In the genomic region with DNA sequence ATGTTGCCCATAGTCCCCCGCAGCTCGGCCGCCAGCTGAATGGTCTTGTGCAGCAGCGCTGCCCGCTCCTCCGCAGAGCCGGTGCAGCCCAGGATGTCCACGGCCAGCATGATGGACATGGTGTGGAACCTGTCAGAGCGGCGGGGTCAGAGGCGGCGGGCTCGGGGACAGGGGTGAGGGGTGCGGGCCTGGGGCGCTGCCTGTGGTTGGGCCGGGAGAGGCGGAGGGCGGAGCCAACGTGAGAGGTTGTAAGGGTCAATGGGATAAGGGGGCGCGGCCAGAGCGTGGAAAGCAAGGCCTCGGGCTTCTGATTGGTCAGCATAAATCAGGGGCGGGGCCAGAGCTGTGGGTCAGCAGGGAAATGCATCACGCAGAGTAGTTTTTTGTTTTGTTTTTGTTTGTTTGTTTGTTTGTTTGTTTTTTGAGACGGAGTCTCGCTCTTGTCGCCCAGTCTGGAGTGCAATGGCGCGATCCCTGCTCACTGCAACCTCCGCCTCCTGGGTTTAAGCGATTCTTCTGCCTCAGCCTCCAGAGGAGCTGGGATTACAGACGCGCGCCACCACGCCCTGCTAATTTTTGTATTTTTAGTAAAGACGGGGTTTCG, we compare ENCODE assay signal across 10 cellular contexts. TPM values are rescaled to one million over a fixed set of nuclear protein-coding genes. Genes with fewer than 3 reads are reported as not detected.
DNase-seq lines count a peak whose midpoint lies in the region; ATAC-seq, FAIRE-seq and TF ChIP-seq lines count a peak whose summit lies in the region.
"Had no signal": no experiment of that assay in that cellular context is flagged by ENCODE, and none has a peak within 500 bp of the region (broad histone marks: within the 10 kb centered on the region; RNA-seq: fewer than 3 reads in every experiment).

No MANE protein-coding gene starts in this region.

- H3K4me3 Mint-ChIP-seq in astrocyte (ENCODE audit: unreplicated experiment), result peak overlapping the region; percentile 79
- H3K4me3 Mint-ChIP-seq: stimulated activated naive CD8-positive, alpha-beta T cell treated with anti-CD3 and anti-CD28 coated beads, Interleukin-15, Interleukin-2, amounts not matched to agents 100 ng/mL and 50 ng/mL, for 24 hours had no signal

- H3K79me2 ChIP-seq in astrocyte (ENCODE audit: insufficient read depth, low read length), result no peaks in the 10 kb centered on the region
- H3K79me2 ChIP-seq in trophoblast cell (ENCODE audit: control insufficient read depth, insufficient read depth, low read length, poor library complexity), result no peaks in the 10 kb centered on the region
- H3K79me2 ChIP-seq in OCI-LY7 (ENCODE audit: insufficient read depth, low read depth, low read length), result no peaks in the 10 kb centered on the region

- peaks cover 8% of the 10 kb centered on the region for H3K27me3 Mint-ChIP-seq in astrocyte (ENCODE audit: low read depth, unreplicated experiment)
- H3K27me3 Mint-ChIP-seq: stimulated activated naive CD8-positive, alpha-beta T cell treated with anti-CD3 and anti-CD28 coated beads, Interleukin-15, Interleukin-2, amounts not matched to agents 100 ng/mL and 50 ng/mL, for 24 hours had no signal

- H3K9me3 Mint-ChIP-seq in astrocyte (ENCODE audit: unreplicated experiment), result no peaks in the 10 kb centered on the region
- H3K9me3 Mint-ChIP-seq: stimulated activated naive CD8-positive, alpha-beta T cell treated with anti-CD3 and anti-CD28 coated beads, Interleukin-15, Interleukin-2, amounts not matched to agents 100 ng/mL and 50 ng/mL, for 24 hours had no signal

- H3K23ac ChIP-seq in trophoblast cell (ENCODE audit: low read length), result no peak overlapping the region

- H4K20me1 ChIP-seq in astrocyte (ENCODE audit: insufficient read depth, low read length), result no peaks in the 10 kb centered on the region
- no peaks in the 10 kb centered on the region for H4K20me1 ChIP-seq in OCI-LY7 (ENCODE audit: insufficient read depth, low read length)

- peaks cover 3% of the 10 kb centered on the region for H3K79me1 ChIP-seq in trophoblast cell (ENCODE audit: low read length)

- H3K4me1 Mint-ChIP-seq in astrocyte (ENCODE audit: low read depth, unreplicated experiment), result peaks cover 3% of the 10 kb centered on the region

- no peak for FAIRE-seq in astrocyte (lab: Jason Lieb, UNC)

- ATAC-seq in HG03439 (IDR thresholded peaks at IDR 0.05; ENCODE audit: unreplicated experiment) (no peak), GM18517 (IDR thresholded peaks at IDR 0.05; ENCODE audit: unreplicated experiment) (no peak)

- H3K27ac ChIP-seq in astrocyte (ENCODE audit: low read depth, low read length), result no peak overlapping the region
- no peak overlapping the region for H3K27ac ChIP-seq in trophoblast cell (ENCODE audit: low read depth, low read length)
- H3K27ac ChIP-seq in OCI-LY7 (ENCODE audit: low read depth, low read length, poor library complexity, severe bottlenecking), result no peak overlapping the region

- no peak overlapping the region for H3K14ac ChIP-seq in trophoblast cell (ENCODE audit: low read length)

- H3K4me3 ChIP-seq in astrocyte (ENCODE audit: insufficient read depth, low read depth, low read length) (peak overlapping the region; percentile 36), trophoblast cell (ENCODE audit: low read depth, low read length) (no peak overlapping the region), OCI-LY7 (ENCODE audit: low read depth, low read length, poor library complexity, severe bottlenecking) (no peak overlapping the region)

- CTCF ChIA-PET in OCI-LY7 (lab: Charles Lee; ENCODE audit: unreplicated experiment), result no interaction called here

- no peak overlapping the region for H2BK120ac ChIP-seq in trophoblast cell (ENCODE audit: insufficient read depth, low read length, poor library complexity)

- H2AK5ac ChIP-seq in trophoblast cell (ENCODE audit: low read length), result no peak overlapping the region

- POLR2A ChIA-PET in OCI-LY7 (lab: Charles Lee), result no interaction called here

- H3K4me2 ChIP-seq in astrocyte (ENCODE audit: low read length), result peak overlapping the region; percentile 80
- peak overlapping the region; percentile 35 for H3K4me2 ChIP-seq in trophoblast cell (ENCODE audit: low read length)
- no peak overlapping the region for H3K4me2 ChIP-seq in OCI-LY7 (ENCODE audit: low read length)

- no TSS peak for BruUV-seq in OCI-LY7 (replicated peaks; lab: Mats Ljungman, UMichigan)

- H3K18ac ChIP-seq in trophoblast cell (ENCODE audit: low read length), result no peak overlapping the region

- no peaks in the 10 kb centered on the region for H3K27me3 ChIP-seq in astrocyte (ENCODE audit: insufficient read depth, low read length)
- no peaks in the 10 kb centered on the region for H3K27me3 ChIP-seq in trophoblast cell (ENCODE audit: insufficient read depth, low read length)

- H3K36me3 ChIP-seq in astrocyte (ENCODE audit: insufficient read depth, low read length) (no peaks in the 10 kb centered on the region), trophoblast cell (ENCODE audit: control insufficient read depth in 1 of 2, insufficient read depth in 2 of 2, low read length in 2 of 2) (no peaks in the 10 kb centered on the region), OCI-LY7 (ENCODE audit: insufficient read depth, low read length) (peaks cover 65% of the 10 kb centered on the region)

- H3K9me3 ChIP-seq in astrocyte (ENCODE audit: insufficient read depth, low read depth, low read length) (no peaks in the 10 kb centered on the region), trophoblast cell (ENCODE audit: insufficient read depth, low read depth, low read length) (no peaks in the 10 kb centered on the region), OCI-LY7 (ENCODE audit: low read length) (no peaks in the 10 kb centered on the region)

- H4K8ac ChIP-seq in trophoblast cell (ENCODE audit: low read depth, low read length), result no peak overlapping the region

- intact Hi-C loops in OCI-LY7 (cut with micrococcal nuclease; ENCODE audit: unreplicated experiment), result no loop called here

- no peak overlapping the region for H4K12ac ChIP-seq in trophoblast cell (ENCODE audit: low read depth, low read length)

- H3K4me1 ChIP-seq in astrocyte (ENCODE audit: insufficient read depth, low read length), result peaks cover 10% of the 10 kb centered on the region
- peaks cover 11 to 12% of the 10 kb centered on the region in 2 experiments for H3K4me1 ChIP-seq in trophoblast cell (ENCODE audit: control insufficient read depth in 1 of 2, insufficient read depth in 2 of 2, low read length in 2 of 2)
- H3K4me1 ChIP-seq in OCI-LY7 (ENCODE audit: insufficient read depth, low read length, poor library complexity, severe bottlenecking), result no peaks in the 10 kb centered on the region

- DNase-seq in EL, result peak; percentile 78
- DNase-seq in astrocyte (ENCODE audit: low read depth), result peak; percentile 10
- peak in 44 of 51 donors; percentile 12 to 88 (median 60) for DNase-seq in hypothalamus (lab: John Stamatoyannopoulos, UW)
- peak; percentile 85 to 89 for DNase-seq in trophoblast cell
- no peak for DNase-seq in OCI-LY7 (ENCODE audit: low spot score)
- DNase-seq in NCI-H187 treated with DMSO at 0.1 percent for 48 hours (lab: John Stamatoyannopoulos, UW), result no peak
- DNase-seq: activated CD4-positive, alpha-beta T cell treated with anti-CD3 and anti-CD28 coated beads for 1 hour had no signal

- H4K91ac ChIP-seq in trophoblast cell (ENCODE audit: low read depth, low read length), result peak overlapping the region; percentile 22

- H3K4ac ChIP-seq in trophoblast cell (ENCODE audit: low read depth, low read length), result no peak overlapping the region

- no peak overlapping the region for H2BK12ac ChIP-seq in trophoblast cell (ENCODE audit: low read length)

- no peak overlapping the region for H3K27ac Mint-ChIP-seq in astrocyte (ENCODE audit: unreplicated experiment)
- H3K27ac Mint-ChIP-seq: stimulated activated naive CD8-positive, alpha-beta T cell treated with anti-CD3 and anti-CD28 coated beads, Interleukin-15, Interleukin-2, amounts not matched to agents 100 ng/mL and 50 ng/mL, for 24 hours had no signal

- no peaks in the 10 kb centered on the region for H3K36me3 Mint-ChIP-seq in astrocyte (ENCODE audit: low read depth, unreplicated experiment)

- no peak overlapping the region for H2BK5ac ChIP-seq in trophoblast cell (ENCODE audit: low read depth, low read length, poor library complexity)

- H3K9ac ChIP-seq in astrocyte (ENCODE audit: low read length) (no peak overlapping the region), trophoblast cell (ENCODE audit: low read length) (no peak overlapping the region)

- TF ChIP-seq CTCF in astrocyte (IDR thresholded peaks at IDR 0.05; ENCODE audit: insufficient read depth, low read depth, low read length) (no peak), OCI-LY7 (conservative IDR thresholded peaks at IDR 0.05; ENCODE audit: low read length) (no peak)

- WGBS in trophoblast cell (ENCODE audit: extremely low coverage, insufficient coverage, insufficient read length), result no CpG with 5 or more reads among the region's 38 CpGs

- peak overlapping the region; percentile 58 for H2AFZ ChIP-seq in astrocyte (ENCODE audit: low read depth, low read length)
- H2AFZ ChIP-seq in trophoblast cell (ENCODE audit: insufficient read depth, low read length, poor library complexity), result peak overlapping the region; percentile 30
- H2AFZ ChIP-seq in OCI-LY7 (ENCODE audit: low read length), result no peak overlapping the region

- H3K9me2 ChIP-seq in OCI-LY7 (ENCODE audit: insufficient read depth, low read length), result no peaks in the 10 kb centered on the region

RNA-seq across cellular contexts. Expression of a gene that starts 6.8 kb away (rescaled TPM):
- total RNA-seq in astrocyte (7.5 and 8.5 TPM in 2 replicates), OCI-LY7 (2022) (17.9 and 21.6 TPM in 2 replicates)
- 11.8 and 11.9 TPM in 2 replicates for polyA plus RNA-seq in trophoblast cell (2013)
- 8.9 and 13.9 TPM in 2 replicates for total RNA-seq in OCI-LY7 (2014; rRNA removed; shearing (Covaris generic))

RNA-seq across cellular contexts. Expression of a gene that starts 26.1 kb away (rescaled TPM):
- not detected in 2 replicates for total RNA-seq in astrocyte
- polyA plus RNA-seq in trophoblast cell (2013), result 0.01 TPM in 2 replicates
- not detected in 2 replicates for total RNA-seq in OCI-LY7 (2014; rRNA removed; shearing (Covaris generic))
- not detected in 2 replicates for total RNA-seq in OCI-LY7 (2022)

RNA-seq across cellular contexts. Expression of a gene that starts 26.5 kb away (rescaled TPM):
- 9.9 and 13.5 TPM in 2 replicates for total RNA-seq in astrocyte
- polyA plus RNA-seq in trophoblast cell (2013), result 4.6 and 4.8 TPM in 2 replicates
- 11.1 and 12.4 TPM in 2 replicates for total RNA-seq in OCI-LY7 (2014; rRNA removed; shearing (Covaris generic))
- total RNA-seq in OCI-LY7 (2022), result 8.9 and 10.2 TPM in 2 replicates

RNA-seq across cellular contexts. Expression of a gene that starts 35.1 kb away (rescaled TPM):
- 0.09 TPM in 1 of 2 replicates, not detected in the other for total RNA-seq in astrocyte
- polyA plus RNA-seq in trophoblast cell (2013), result 0.04 and 0.08 TPM in 2 replicates
- total RNA-seq in OCI-LY7 (2014; rRNA removed; shearing (Covaris generic)), result 0.22 TPM in 1 of 2 replicates, not detected in the other
- 0.13 TPM in 1 of 2 replicates, not detected in the other for total RNA-seq in OCI-LY7 (2022)

RNA-seq across cellular contexts. Expression of a gene that starts 36.5 kb away (rescaled TPM):
- total RNA-seq in astrocyte (4.6 and 5.8 TPM in 2 replicates), OCI-LY7 (2022) (39.1 and 45.7 TPM in 2 replicates)
- polyA plus RNA-seq in trophoblast cell (2013), result 0.40 and 0.65 TPM in 2 replicates
- 38.5 and 40.0 TPM in 2 replicates for total RNA-seq in OCI-LY7 (2014; rRNA removed; shearing (Covaris generic))

Comparison
In these comparisons a context has a peak if more than half of its experiments do, and no peak if none do; other contexts are left out.
1. DNase-seq: peak in EL (single experiment), astrocyte (single experiment), hypothalamus (44 of 51) and trophoblast cell (2 of 2); none in OCI-LY7 (single experiment) and NCI-H187 treated with DMSO at 0.1 percent for 48 hours (single experiment).